ENCODE assay signal across 8 cellular contexts in genomic region chrX:30652527-30653414, GRCh38. TPM values are rescaled to one million over a fixed set of nuclear protein-coding genes. Genes with fewer than 3 reads are reported as not detected.
DNase-seq lines count a peak whose midpoint lies in the region; TF ChIP-seq lines count a peak whose summit lies in the region.

No MANE protein-coding gene starts in this region.

- H4K91ac ChIP-seq in mesenchymal stem cell (ENCODE audit: low read length), result no peak overlapping the region

- TF ChIP-seq CTCF in GM20000 (IDR thresholded peaks at IDR 0.05; ENCODE audit: extremely low read depth, missing control alignments), result no peak

- no peak overlapping the region for H2AK5ac ChIP-seq in mesenchymal stem cell (ENCODE audit: low read length, severe bottlenecking)

- no peak overlapping the region for H3K4ac ChIP-seq in mesenchymal stem cell (ENCODE audit: low read depth in 1 of 2, low read length in 2 of 2)

- H3K27ac ChIP-seq in effector memory CD4-positive, alpha-beta T cell (ENCODE audit: insufficient read depth, low read length, poor library complexity, severe bottlenecking), result peak overlapping the region; percentile 63
- no peak overlapping the region for H3K27ac ChIP-seq in mesenchymal stem cell (ENCODE audit: low read length, poor library complexity, severe bottlenecking)

- H2AFZ ChIP-seq in mesenchymal stem cell (ENCODE audit: low read depth, low read length), result no peak overlapping the region

- no peak overlapping the region for H2BK5ac ChIP-seq in mesenchymal stem cell (ENCODE audit: low read depth, low read length, poor library complexity, severe bottlenecking)

- H3K36me3 ChIP-seq in effector memory CD4-positive, alpha-beta T cell (ENCODE audit: control insufficient read depth, insufficient read depth, low read length), result no peaks in the 10 kb centered on the region
- H3K36me3 ChIP-seq in mesenchymal stem cell (ENCODE audit: control insufficient read depth in 1 of 2, insufficient read depth in 2 of 2, low read depth in 1 of 2, low read length in 2 of 2), result no peaks in the 10 kb centered on the region

- H2BK12ac ChIP-seq in mesenchymal stem cell (ENCODE audit: low read length in 2 of 2), result no peak overlapping the region

- H3K4me3 ChIP-seq in effector memory CD4-positive, alpha-beta T cell (ENCODE audit: insufficient read depth, low read depth, low read length, poor library complexity, severe bottlenecking), result peak overlapping the region; percentile 78
- peak overlapping the region; percentile 69 to 87 for H3K4me3 ChIP-seq in mesenchymal stem cell (ENCODE audit: insufficient read depth in 1 of 2, low read depth in 1 of 2, low read length in 2 of 2)

- peaks cover 4% of the 10 kb centered on the region for H3K4me1 ChIP-seq in effector memory CD4-positive, alpha-beta T cell (ENCODE audit: control insufficient read depth, insufficient read depth, low read length, poor library complexity, severe bottlenecking)
- peaks cover 1% of the 10 kb centered on the region for H3K4me1 ChIP-seq in mesenchymal stem cell (ENCODE audit: control insufficient read depth, insufficient read depth, low read depth, low read length)

- H3K18ac ChIP-seq in mesenchymal stem cell (ENCODE audit: low read depth in 1 of 2, low read length in 2 of 2), result peak overlapping the region in 1 of 2 experiments; percentile 7

- no peak overlapping the region for H3K23ac ChIP-seq in mesenchymal stem cell (ENCODE audit: low read length in 2 of 2)

- no peaks in the 10 kb centered on the region for H3K9me3 ChIP-seq in effector memory CD4-positive, alpha-beta T cell (ENCODE audit: control insufficient read depth, low read length)
- H3K9me3 ChIP-seq in mesenchymal stem cell (ENCODE audit: control insufficient read depth, low read length), result no peaks in the 10 kb centered on the region

- no peak overlapping the region for H2BK120ac ChIP-seq in mesenchymal stem cell (ENCODE audit: low read depth, low read length)

- H4K8ac ChIP-seq in mesenchymal stem cell (ENCODE audit: low read length), result no peak overlapping the region

- H3K14ac ChIP-seq in mesenchymal stem cell (ENCODE audit: low read length in 2 of 2), result no peak overlapping the region

- no peak overlapping the region for H2BK15ac ChIP-seq in mesenchymal stem cell (ENCODE audit: low read depth, poor library complexity, severe bottlenecking)

- H3K27me3 ChIP-seq in effector memory CD4-positive, alpha-beta T cell (replicated peaks; ENCODE audit: control insufficient read depth, insufficient read depth, low read length, poor library complexity, severe bottlenecking), result no peaks in the 10 kb centered on the region
- H3K27me3 ChIP-seq in mesenchymal stem cell (ENCODE audit: control insufficient read depth in 1 of 2, insufficient read depth in 1 of 2, low read length in 2 of 2), result no peaks in the 10 kb centered on the region

- peak overlapping the region; percentile 71 for H3K4me2 ChIP-seq in mesenchymal stem cell (ENCODE audit: low read length, poor library complexity, severe bottlenecking)

- DNase-seq in COLO668 (lab: John Stamatoyannopoulos, UW; ENCODE audit: unreplicated experiment) (peak; percentile 94), GM20000 (ENCODE audit: low spot score) (peak; percentile 92), HS-27A (ENCODE audit: low read depth) (peak; percentile 38), NK-92 (lab: John Stamatoyannopoulos, UW; ENCODE audit: unreplicated experiment) (peak; percentile 63), mesenchymal stem cell (peak; percentile 93)
- peak; percentile 94 for DNase-seq in activated CD8-positive, alpha-beta memory T cell treated with anti-CD3 and anti-CD28 coated beads for 24 hours
- peak; percentile 83 to 86 (median 85) for DNase-seq in effector memory CD4-positive, alpha-beta T cell
- peak; percentile 76 for DNase-seq in stimulated activated CD8-positive, alpha-beta memory T cell treated with anti-CD3 and anti-CD28 coated beads, Interleukin-12 subunit alpha, Interleukin-12 subunit beta, amount 100 ng/mL, for 1 hour (ENCODE audit: low read depth)

- WGBS in mesenchymal stem cell, result 1% methylated on average over 41 of the region's 65 CpGs

- peaks cover 5% of the 10 kb centered on the region for H3K79me1 ChIP-seq in mesenchymal stem cell (replicated peaks; ENCODE audit: low read length, poor library complexity, severe bottlenecking)

- peak overlapping the region; percentile 78 for H3K9ac ChIP-seq in mesenchymal stem cell (ENCODE audit: low read length)

RNA-seq across cellular contexts. Expression of gene GK, which starts 0.5 kb away (rescaled TPM):
- 6.2 TPM for polyA plus RNA-seq in mesenchymal stem cell (2013, experiment 1 of 2)
- 6.2 TPM for polyA plus RNA-seq in mesenchymal stem cell (2013, experiment 2 of 2)

Comparison
In these comparisons a context has a peak if more than half of its experiments do, and no peak if none do; other contexts are left out.
1. DNase-seq: peak in every context shown above with its lines; median percentile 94 in COLO668; 94 in activated CD8-positive, alpha-beta memory T cell treated with anti-CD3 and anti-CD28 coated beads for 24 hours; 93 in mesenchymal stem cell; 92 in GM20000; 85 in effector memory CD4-positive, alpha-beta T cell; 76 in stimulated activated CD8-positive, alpha-beta memory T cell treated with anti-CD3 and anti-CD28 coated beads, Interleukin-12 subunit alpha, Interleukin-12 subunit beta, amount 100 ng/mL, for 1 hour; 63 in NK-92; 38 in HS-27A.